ENCODE assay signal across 18 cellular contexts in the genomic region with DNA sequence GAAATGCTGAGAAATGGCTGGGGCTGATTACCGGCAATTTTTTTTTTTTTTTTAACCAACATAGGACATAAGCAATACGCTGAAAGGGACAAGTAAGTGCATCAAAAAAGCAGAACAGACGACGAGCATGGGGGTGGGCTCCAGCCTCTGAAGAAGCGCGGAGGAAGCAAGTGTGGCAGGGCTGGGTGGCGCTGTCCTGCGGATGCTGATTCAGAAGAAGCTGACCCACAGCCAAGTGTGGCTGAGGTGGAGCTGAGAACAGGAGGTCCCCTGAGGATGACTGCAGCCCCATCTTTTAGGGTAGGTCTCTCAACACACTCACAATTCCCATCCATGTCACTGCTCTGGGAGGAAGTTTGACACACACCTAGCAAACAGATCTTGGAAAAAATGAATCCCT.
DNase-seq lines count a peak whose midpoint lies in the region; ATAC-seq and TF ChIP-seq lines count a peak whose summit lies in the region.
"Had no signal": no experiment of that assay in that cellular context is flagged by ENCODE, and none has a peak within 500 bp of the region (broad histone marks: within the 10 kb centered on the region; RNA-seq: fewer than 3 reads in every experiment).

No MANE protein-coding gene starts in this region.

- H3K36me3 ChIP-seq in neuronal stem cell (replicated peaks in 1 of 2; ENCODE audit: control insufficient read depth in 2 of 2, insufficient read depth in 2 of 2, low read length in 2 of 2) (peaks cover 10 to 50% of the 10 kb centered on the region in 2 donors), upper lobe of left lung (peaks cover 0 to 5% (median 2%) of the 10 kb centered on the region in 4 donors)

- DNase-seq in RWPE1 (ENCODE audit: low spot score) (no peak), fibroblast of mammary gland (ENCODE audit: low read depth) (peak; percentile 51), neuronal stem cell (ENCODE audit: low spot score) (no peak), upper lobe of left lung (no peak), DMS153 (lab: John Stamatoyannopoulos, UW) (no peak)
- DNase-seq in activated CD4-positive, alpha-beta T cell treated with anti-CD3 and anti-CD28 coated beads, Interleukin-2, amount 50 U/mL, for 4 hours, result no peak
- DNase-seq: activated CD4-positive, alpha-beta T cell treated with anti-CD3 and anti-CD28 coated beads for 4 hours; activated naive CD8-positive, alpha-beta T cell treated with anti-CD3 and anti-CD28 coated beads, Interleukin-2, amount 10 ng/mL, durations not matched to agents 7 days and 5 days; effector memory CD4-positive, alpha-beta T cell; NCI-H146; NCI-H2171 treated with DMSO at 0.1 percent for 48 hours; NCI-H526 treated with DMSO at 0.1 percent for 48 hours; stimulated activated CD4-positive, alpha-beta T cell treated with anti-CD3 and anti-CD28 coated beads, Interleukin-2, amount 100 ng/mL, for 48 hours; stimulated activated naive CD8-positive, alpha-beta T cell treated with anti-CD3 and anti-CD28 coated beads, Interleukin-15, Interleukin-2, amounts not matched to agents 100 U/mL and 50 U/mL, for 24 hours; trophoblast cell had no signal

- H3K18ac ChIP-seq in neuronal stem cell (ENCODE audit: low read length), result peak overlapping the region; percentile 27

- no CpG with 5 or more reads among the region's 8 CpGs for WGBS in neuronal stem cell (ENCODE audit: extremely low coverage in 2 of 2, insufficient read length in 2 of 2, insufficient replicate concordance in 1 of 2), 2 donors
- 47 to 68% methylated on average over 8 of the region's 8 CpGs for WGBS in upper lobe of left lung, 2 donors

- no peak overlapping the region for H2BK5ac ChIP-seq in neuronal stem cell (ENCODE audit: low read length)

- no peaks in the 10 kb centered on the region for H3K9me3 ChIP-seq in neuronal stem cell (replicated peaks in 1 of 2; ENCODE audit: control insufficient read depth in 2 of 2, insufficient read depth in 1 of 2, low read depth in 1 of 2, low read length in 2 of 2)
- H3K9me3 ChIP-seq in upper lobe of left lung, result no peaks in the 10 kb centered on the region

- H2AFZ ChIP-seq in neuronal stem cell (ENCODE audit: low read length), result no peak overlapping the region

- no peak for TF ChIP-seq POLR2A in upper lobe of left lung (IDR thresholded peaks at IDR 0.05)

- H3K23ac ChIP-seq in neuronal stem cell (ENCODE audit: low read depth, low read length, poor library complexity), result no peak overlapping the region

- H3K27ac ChIP-seq in RWPE1, result peak overlapping the region; percentile 28
- no peak overlapping the region for H3K27ac ChIP-seq in neuronal stem cell (replicated peaks; ENCODE audit: low read length)
- H3K27ac ChIP-seq in upper lobe of left lung, result peak overlapping the region in 3 of 4 donors; percentile 20 to 86 (median 76)
- H3K27ac ChIP-seq: HL-60 had no signal

- H3K9ac ChIP-seq in neuronal stem cell (ENCODE audit: low read depth, low read length, poor library complexity), result no peak overlapping the region

- H2BK15ac ChIP-seq in neuronal stem cell (ENCODE audit: low read length), result no peak overlapping the region

- H3K4me1 ChIP-seq in neuronal stem cell (ENCODE audit: control insufficient read depth in 2 of 2, insufficient read depth in 1 of 2, low read depth in 1 of 2, low read length in 2 of 2) (peaks cover 3 to 29% of the 10 kb centered on the region in 2 donors), upper lobe of left lung (peaks cover 29 to 59% (median 48%) of the 10 kb centered on the region in 4 donors)

- CTCF ChIA-PET in RWPE1 (lab: Yijun Ruan, JAX), result no interaction called here

- peaks cover 18% of the 10 kb centered on the region for H3K79me1 ChIP-seq in neuronal stem cell (ENCODE audit: low read depth, low read length)

- no peak overlapping the region for H4K8ac ChIP-seq in neuronal stem cell (ENCODE audit: low read depth, low read length)

- no peak overlapping the region for H2BK120ac ChIP-seq in neuronal stem cell (ENCODE audit: low read depth, low read length)

- H3K27me3 ChIP-seq in neuronal stem cell (ENCODE audit: control insufficient read depth in 3 of 3, insufficient read depth in 3 of 3, low read depth in 1 of 3, low read length in 3 of 3), result no peaks in the 10 kb centered on the region
- no peaks in the 10 kb centered on the region for H3K27me3 ChIP-seq in upper lobe of left lung

- H2BK12ac ChIP-seq in neuronal stem cell (ENCODE audit: low read length), result no peak overlapping the region

- POLR2A ChIA-PET in RWPE1 (lab: Yijun Ruan, JAX; ENCODE audit: low non-redundant PET), result no interaction called here

- peak in 1 of 2 donors; percentile 31 for ATAC-seq in upper lobe of left lung (ENCODE audit: low FRiP score in 2 of 2)
- ATAC-seq in HG02759 (IDR thresholded peaks at IDR 0.05; ENCODE audit: unreplicated experiment), result no peak
- ATAC-seq: stimulated activated naive CD8-positive, alpha-beta T cell treated with anti-CD3 and anti-CD28 coated beads, Interleukin-15, Interleukin-2, amounts not matched to agents 100 U/mL and 50 U/mL, for 24 hours; T-cell had no signal

- no peak overlapping the region for H4K91ac ChIP-seq in neuronal stem cell (ENCODE audit: low read depth, low read length, poor library complexity)

- no peak overlapping the region for H3K4ac ChIP-seq in neuronal stem cell (ENCODE audit: low read length)

- H3K4me3 ChIP-seq in fibroblast of mammary gland (ENCODE audit: control insufficient read depth, low read depth, low read length) (no peak overlapping the region), neuronal stem cell (ENCODE audit: low read length in 2 of 2) (no peak overlapping the region), upper lobe of left lung (no peak overlapping the region)

- no peak for TF ChIP-seq EP300 in upper lobe of left lung (IDR thresholded peaks at IDR 0.05)

- TF ChIP-seq CTCF in RWPE1 (conservative IDR thresholded peaks at IDR 0.05; ENCODE audit: low read depth) (no peak), fibroblast of mammary gland (conservative IDR thresholded peaks at IDR 0.05; ENCODE audit: control insufficient read depth, insufficient read depth, low read depth, low read length) (no peak), upper lobe of left lung (IDR thresholded peaks at IDR 0.05) (no peak)

- H2AK5ac ChIP-seq in neuronal stem cell (ENCODE audit: low read depth, low read length), result no peak overlapping the region

- H3K4me2 ChIP-seq in neuronal stem cell (ENCODE audit: insufficient read depth, low read length, poor library complexity, severe bottlenecking), result no peak overlapping the region

- no peak overlapping the region for H3K14ac ChIP-seq in neuronal stem cell (ENCODE audit: low read length)
